17 cellular contexts compared by ENCODE assay signal in genomic region chr17:50271173-50271750, GRCh38. TPM values are rescaled to one million over a fixed set of nuclear protein-coding genes. Genes with fewer than 3 reads are reported as not detected.
DNase-seq lines count a peak whose midpoint lies in the region; FAIRE-seq and TF ChIP-seq lines count a peak whose summit lies in the region.
"Had no signal": no experiment of that assay in that cellular context is flagged by ENCODE, and none has a peak within 500 bp of the region (broad histone marks: within the 10 kb centered on the region; RNA-seq: fewer than 3 reads in every experiment).

No MANE protein-coding gene starts in this region.

- H3K9me3 ChIP-seq in esophagus muscularis mucosa (no peaks in the 10 kb centered on the region), osteoblast (ENCODE audit: low read depth, low read length) (no peaks in the 10 kb centered on the region)
- H3K9me3 ChIP-seq: BLaER1 had no signal

- TF ChIP-seq CTCF in esophagus muscularis mucosa (IDR thresholded peaks at IDR 0.05) (no peak), osteoblast (IDR thresholded peaks at IDR 0.05; ENCODE audit: extremely low read depth, low read depth, low read length) (no peak)

- no peak overlapping the region for H2AFZ ChIP-seq in ACC112 (ENCODE audit: low read length, unreplicated experiment)
- no peak overlapping the region for H2AFZ ChIP-seq in osteoblast (ENCODE audit: low read length)

- peak overlapping the region; percentile 39; the same call in 1 of the 2 replicates for H3K4me3 ChIP-seq in ACC112 (ENCODE audit: low read depth, low read length)
- H3K4me3 ChIP-seq in esophagus muscularis mucosa = no peak overlapping the region
- H3K4me3 ChIP-seq in osteoblast (ENCODE audit: insufficient read depth, low read length) = no peak overlapping the region
- H3K4me3 ChIP-seq: BLaER1, K562 had no signal

- H3K36me3 ChIP-seq in ACC112 (ENCODE audit: insufficient read depth, low read length) (no peaks in the 10 kb centered on the region), esophagus muscularis mucosa (no peaks in the 10 kb centered on the region), osteoblast (ENCODE audit: insufficient read depth, low read length) (no peaks in the 10 kb centered on the region)
- H3K36me3 ChIP-seq: BLaER1 had no signal

- H3K4me2 ChIP-seq in osteoblast (ENCODE audit: insufficient read depth, low read length) = peak overlapping the region; percentile 59
- H3K4me2 ChIP-seq: BLaER1 had no signal

- WGBS in esophagus muscularis mucosa = 91% methylated on average over 6 of the region's 6 CpGs

- H3K4me1 ChIP-seq in ACC112 (ENCODE audit: control insufficient read depth, insufficient read depth, low read length, unreplicated experiment) (peaks cover 50% of the 10 kb centered on the region), esophagus muscularis mucosa (peaks cover 28 to 60% (median 42%) of the 10 kb centered on the region in 4 donors), osteoblast (ENCODE audit: insufficient read depth, low read length) (peaks cover 65% of the 10 kb centered on the region)

- DNase-seq in GM12892 (ENCODE audit: insufficient read length) (peak; percentile 8), esophagus muscularis mucosa (ENCODE audit: extremely low spot score) (no peak), osteoblast (ENCODE audit: insufficient read length, low spot score, missing footprints) (peak; percentile 86), A172 (ENCODE audit: low spot score) (no peak), activated gamma-delta T cell (lab: John Stamatoyannopoulos, UW) (no peak), NCI-H1048 (lab: John Stamatoyannopoulos, UW) (no peak)
- no peak for DNase-seq in stimulated activated CD4-positive, alpha-beta T cell treated with anti-CD3 and anti-CD28 coated beads, Interleukin-4, amount 100 ng/mL, for 24 hours
- DNase-seq: activated CD4-positive, alpha-beta T cell treated with anti-CD3 and anti-CD28 coated beads, Interleukin-2, amount 50 U/mL, for 4 hours; DMS53; naive thymus-derived CD8-positive, alpha-beta T cell; NCI-H1105 treated with DMSO at 0.1 percent for 48 hours; SHP77 treated with DMSO at 0.1 percent for 48 hours; stimulated activated naive B cell treated with anti-CD40 and anti-IgM and Interleukin-4, amounts not matched to agents 10 μg/mL and 1 μg/mL and 100 μg/mL, for 72 hours; T1000 had no signal

- H3K27ac ChIP-seq in ACC112 (ENCODE audit: low read depth, low read length) = peak overlapping the region; percentile 58
- peak overlapping the region; percentile 12 to 59 (median 50) for H3K27ac ChIP-seq in esophagus muscularis mucosa (replicated peaks in 1 of 4)
- H3K27ac ChIP-seq in osteoblast (ENCODE audit: low read depth, low read length) = peak overlapping the region; percentile 94
- H3K27ac ChIP-seq: BLaER1 had no signal

- TF ChIP-seq EP300 in esophagus muscularis mucosa (IDR thresholded peaks at IDR 0.05) = no peak

- intact Hi-C loops in esophagus muscularis mucosa (cut with DNase I) = no loop called here

- FAIRE-seq in GM12892 (lab: Jason Lieb, UNC) = no peak
- FAIRE-seq: K562 had no signal

- TF ChIP-seq POLR2A in GM12892 (IDR thresholded peaks at IDR 0.05; ENCODE audit: low read depth, low read length) (no peak), esophagus muscularis mucosa (IDR thresholded peaks at IDR 0.05; ENCODE audit: low read depth) (no peak)

- no peaks in the 10 kb centered on the region for H3K27me3 ChIP-seq in ACC112 (ENCODE audit: insufficient read depth, low read length)
- peaks cover 0 to 5% (median 0%) of the 10 kb centered on the region in 4 donors for H3K27me3 ChIP-seq in esophagus muscularis mucosa
- no peaks in the 10 kb centered on the region for H3K27me3 ChIP-seq in osteoblast (ENCODE audit: insufficient read depth, low read length)

- no peaks in the 10 kb centered on the region for H4K20me1 ChIP-seq in osteoblast (ENCODE audit: insufficient read depth, low read length)
- H4K20me1 ChIP-seq: BLaER1 had no signal

- H3K79me2 ChIP-seq in ACC112 (ENCODE audit: control insufficient read depth, insufficient read depth, low read length, unreplicated experiment) = peaks cover 5% of the 10 kb centered on the region
- H3K79me2 ChIP-seq in osteoblast (ENCODE audit: insufficient read depth, low read length) = peaks cover 41% of the 10 kb centered on the region

RNA-seq across cellular contexts. Expression of gene TMEM92, which starts 3.0 kb away (rescaled TPM):
- polyA plus RNA-seq in GM12892 (2012; ENCODE audit: missing spikeins) = not detected
- under 1 TPM in 1 of 4 donors, not detected in 3; 0.80 TPM for total RNA-seq in esophagus muscularis mucosa
- under 0.01 and 0.36 TPM in 2 replicates for total RNA-seq in osteoblast
- total RNA-seq in A172 (2014; rRNA removed; shearing (Covaris generic)) = 5.2 and 6.6 TPM in 2 replicates
- total RNA-seq: naive thymus-derived CD8-positive, alpha-beta T cell had no signal
- polyA plus RNA-seq: naive thymus-derived CD8-positive, alpha-beta T cell had no signal

Comparison
In these comparisons a context has a peak if more than half of its experiments do, and no peak if none do; other contexts are left out.
1. DNase-seq: peak in GM12892 (single experiment) and osteoblast (single experiment); none in esophagus muscularis mucosa (single experiment), A172 (single experiment), stimulated activated CD4-positive, alpha-beta T cell treated with anti-CD3 and anti-CD28 coated beads, Interleukin-4, amount 100 ng/mL, for 24 hours (single experiment), activated gamma-delta T cell (single experiment) and NCI-H1048 (single experiment).
2. Peak in every context shown above with its lines, with median percentiles within 50 percentile points of each other: H3K27ac ChIP-seq.